ENCODE assay signal across 26 cellular contexts in the genomic region with DNA sequence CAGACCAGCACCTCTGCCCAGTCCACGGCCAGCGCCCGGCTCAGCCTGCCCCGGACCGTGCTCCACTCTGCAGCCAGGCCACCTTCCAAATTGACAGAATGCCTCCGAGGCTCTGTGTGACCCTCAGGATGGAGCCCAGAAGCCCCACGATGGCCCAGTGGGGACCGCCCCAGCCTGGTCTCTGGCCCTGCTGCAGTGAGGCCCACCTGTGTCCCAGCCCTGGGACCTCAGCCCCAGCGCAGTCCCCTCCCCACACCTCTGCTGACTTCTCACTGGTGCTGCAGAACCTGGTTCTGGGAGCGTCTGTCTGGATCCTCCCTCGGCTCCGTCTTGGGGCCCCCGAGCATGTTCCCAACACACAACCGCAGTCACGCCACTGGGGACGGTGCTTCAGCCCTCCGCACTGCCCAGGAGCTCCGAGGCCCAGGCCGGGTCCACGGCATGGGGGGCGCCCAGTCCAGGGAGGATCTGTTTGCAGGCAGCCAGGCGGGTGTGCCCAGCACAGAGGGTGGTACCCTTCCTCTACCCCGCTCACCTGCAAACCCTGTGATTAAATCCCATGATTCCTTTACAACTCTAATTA.
"Had no signal": no experiment of that assay in that cellular context is flagged by ENCODE, and none has a peak within 500 bp of the region (broad histone marks: within the 10 kb centered on the region; RNA-seq: fewer than 3 reads in every experiment).

No MANE protein-coding gene starts in this region.

- ATAC-seq: activated T-cell treated with anti-CD3 and anti-CD28 coated beads, Interleukin-2, amount 50 U/mL, for 4 hours; natural killer cell treated with Interleukin-12 subunit alpha and Interleukin-12 subunit beta and Interleukin-15 and Interleukin-18, amount 100 ng/mL, for 72 hours; pancreas had no signal

- H3K9me3 ChIP-seq: breast epithelium, colonic mucosa, esophagus muscularis mucosa, neutrophil, pancreas, sigmoid colon, testis, vagina had no signal

- H3K4me3 Mint-ChIP-seq: activated naive CD8-positive, alpha-beta T cell treated with anti-CD3 and anti-CD28 coated beads for 36 hours; activated T-cell treated with anti-CD3 and anti-CD28 coated beads, Interleukin-2, amount 50 U/mL, for 4 hours; memory B cell; natural killer cell treated with Interleukin-12 subunit alpha and Interleukin-12 subunit beta and Interleukin-15 and Interleukin-18, amount 100 ng/mL, for 72 hours; T-helper 2 cell treated with Interferon-gamma antibody and Interleukin-4, amounts not matched to agents 5 μg/mL and 100 μg/mL, for 36 hours had no signal

- H3K27me3 ChIP-seq: breast epithelium, colonic mucosa, esophagus muscularis mucosa, hepatocyte, pancreas, sigmoid colon, testis, vagina had no signal

- H3K27ac Mint-ChIP-seq: activated naive CD8-positive, alpha-beta T cell treated with anti-CD3 and anti-CD28 coated beads for 36 hours; activated T-helper 2 cell treated with anti-CD3 and anti-CD28 coated beads, Interferon-gamma antibody, Interleukin-2, Interleukin-4, amounts not matched to agents 10 μg/mL and 5 μg/mL and 100 μg/mL, durations not matched to agents 14 hours and 24 hours and 36 hours; immature natural killer cell; memory B cell; natural killer cell treated with Interleukin-12 subunit alpha and Interleukin-12 subunit beta and Interleukin-15 and Interleukin-18, amount 100 ng/mL, for 72 hours; T-helper 2 cell treated with Interferon-gamma antibody and Interleukin-4, amounts not matched to agents 5 μg/mL and 100 μg/mL, for 36 hours had no signal

- H2AFZ ChIP-seq: hepatocyte had no signal

- H3K27me3 Mint-ChIP-seq: activated naive CD8-positive, alpha-beta T cell treated with anti-CD3 and anti-CD28 coated beads for 36 hours; memory B cell had no signal

- H3K36me3 ChIP-seq: breast epithelium, colonic mucosa, neutrophil, pancreas, sigmoid colon, vagina had no signal

- H3K27ac ChIP-seq: breast epithelium, colonic mucosa, esophagus muscularis mucosa, hepatocyte, neutrophil, pancreas, sigmoid colon, testis, vagina had no signal

- H3K4me1 ChIP-seq: breast epithelium, colonic mucosa had no signal

- H3K4me3 ChIP-seq: breast epithelium, colonic mucosa, esophagus muscularis mucosa, hepatocyte, pancreas, sigmoid colon, smooth muscle cell, testis, vagina had no signal

- H3K36me3 Mint-ChIP-seq: natural killer cell treated with Interleukin-12 subunit alpha and Interleukin-12 subunit beta and Interleukin-15 and Interleukin-18, amount 100 ng/mL, for 72 hours had no signal

- DNase-seq: activated CD4-positive, alpha-beta T cell treated with anti-CD3 and anti-CD28 coated beads, Interleukin-2, amount 50 U/mL, for 4 hours; activated CD8-positive, alpha-beta memory T cell treated with anti-CD3 and anti-CD28 coated beads, Interleukin-2, amount 50 U/mL, for 48 hours; activated naive CD4-positive, alpha-beta T cell; activated naive CD8-positive, alpha-beta T cell treated with anti-CD3 and anti-CD28 coated beads for 36 hours; activated T-cell treated with anti-CD3 and anti-CD28 coated beads, Interleukin-2, amount 50 U/mL, for 4 hours; colonic mucosa; glutamatergic neuron; immature natural killer cell; kidney glomerular epithelial cell; sigmoid colon; stimulated activated CD4-positive, alpha-beta T cell treated with anti-CD3 and anti-CD28 coated beads, Interleukin-2, amount 100 ng/mL, for 48 hours; stimulated activated CD8-positive, alpha-beta memory T cell treated with anti-CD3 and anti-CD28 coated beads, Interleukin-4, amount 100 ng/mL, for 48 hours; stimulated activated naive CD4-positive, alpha-beta T cell; testis; trophoblast cell had no signal

- H3K4me2 ChIP-seq: hepatocyte, smooth muscle cell had no signal

- H3K9me3 Mint-ChIP-seq: activated naive CD8-positive, alpha-beta T cell treated with anti-CD3 and anti-CD28 coated beads for 36 hours; activated T-cell treated with anti-CD3 and anti-CD28 coated beads, Interleukin-2, amount 50 U/mL, for 4 hours; activated T-helper 2 cell treated with anti-CD3 and anti-CD28 coated beads, Interferon-gamma antibody, Interleukin-2, Interleukin-4, amounts not matched to agents 10 μg/mL and 5 μg/mL and 100 μg/mL, durations not matched to agents 14 hours and 24 hours and 36 hours; immature natural killer cell; memory B cell; natural killer cell treated with Interleukin-12 subunit alpha and Interleukin-12 subunit beta and Interleukin-15 and Interleukin-18, amount 100 ng/mL, for 72 hours; T-helper 2 cell treated with Interferon-gamma antibody and Interleukin-4, amounts not matched to agents 5 μg/mL and 100 μg/mL, for 36 hours had no signal
